In the genomic region with DNA sequence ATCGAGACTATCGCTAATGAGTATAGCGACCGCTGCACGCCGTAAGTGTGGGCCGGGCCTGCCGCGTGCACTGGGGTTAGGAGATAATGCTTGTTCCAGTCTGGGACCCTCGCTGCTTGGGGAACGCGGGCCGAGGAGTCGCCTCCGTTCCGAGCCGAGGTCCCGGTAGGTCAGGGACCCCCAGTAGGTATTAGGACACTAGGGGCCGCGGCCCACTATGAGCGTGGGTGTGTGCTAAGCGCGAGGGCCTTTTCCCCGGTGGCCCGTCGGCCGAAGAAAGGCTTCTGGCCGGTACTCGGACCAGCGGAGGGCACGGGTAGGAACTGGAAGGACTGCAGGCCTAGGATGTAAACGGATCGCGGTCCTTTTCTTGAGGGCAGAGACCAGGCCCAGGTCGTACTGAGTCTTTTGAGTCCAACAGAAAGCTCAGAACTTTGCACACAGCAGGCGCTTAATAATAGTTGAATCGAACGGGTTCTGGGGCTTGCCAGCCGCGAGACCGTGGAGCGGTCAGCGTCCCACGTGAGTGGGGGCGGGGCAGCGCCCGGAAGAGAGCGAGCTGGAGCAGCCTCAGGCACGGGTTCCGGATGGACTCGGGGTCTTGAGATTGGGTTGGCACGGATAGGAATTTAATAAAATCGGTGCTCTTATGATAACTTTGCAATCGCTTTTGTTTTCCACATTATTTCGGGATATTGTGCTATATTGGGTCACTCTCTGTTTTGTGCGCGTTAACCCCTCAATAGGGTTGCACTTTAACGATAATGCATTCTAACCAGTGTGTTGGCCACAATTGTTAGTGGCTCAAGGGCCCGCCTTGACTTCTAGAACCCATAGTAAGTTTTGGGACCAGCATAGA, we compare ENCODE assay signal across 1 cellular context.
TF ChIP-seq lines count a peak whose summit lies in the region.

No MANE protein-coding gene starts in this region.

TF ChIP-seq in HepG2, 621 proteins besides CTCF, POLR2A, EP300 and RAD21 (continued from another document and continues in another):
- TF ChIP-seq DR1 (CRISPR knock-in tag; IDR thresholded peaks at IDR 0.05) (no peak), GPN1 (CRISPR knock-in tag; IDR thresholded peaks at IDR 0.05; ENCODE audit: borderline replicate concordance) (0 out of 2 replicates have a peak, but pooled peaks have one; percentile 21), ESRRA (CRISPR knock-in tag; IDR thresholded peaks at IDR 0.05; ENCODE audit: low read depth) (no peak), ZNF143 (CRISPR knock-in tag; IDR thresholded peaks at IDR 0.05) (no peak), RXRA (CRISPR knock-in tag; IDR thresholded peaks at IDR 0.05) (no peak), RNF2 (conservative IDR thresholded peaks at IDR 0.05; ENCODE audit: low read depth) (no peak), ZNF569 (CRISPR knock-in tag; IDR thresholded peaks at IDR 0.05; ENCODE audit: borderline replicate concordance) (no peak), GLI4 (CRISPR knock-in tag; IDR thresholded peaks at IDR 0.05; ENCODE audit: borderline replicate concordance) (no peak), CREB1 (IDR thresholded peaks at IDR 0.05) (no peak), CREB1 (CRISPR knock-in tag; IDR thresholded peaks at IDR 0.05) (no peak), JUN (CRISPR knock-in tag; IDR thresholded peaks at IDR 0.05) (no peak), ZC3H4 (CRISPR knock-in tag; IDR thresholded peaks at IDR 0.05; ENCODE audit: borderline replicate concordance) (no peak; the same call in 1 of the 2 replicates), ZBED4 (CRISPR knock-in tag; IDR thresholded peaks at IDR 0.05; ENCODE audit: borderline replicate concordance) (peak; percentile 48; the same call in 1 of the 2 replicates), ZNF446 (CRISPR knock-in tag; IDR thresholded peaks at IDR 0.05) (peak; percentile 57; the same call in 1 of the 2 replicates), MAZ (IDR thresholded peaks at IDR 0.05; ENCODE audit: borderline replicate concordance, low read depth, low read length) (no peak), MAZ (CRISPR knock-in tag; IDR thresholded peaks at IDR 0.05; ENCODE audit: low read depth) (0 out of 2 replicates have a peak, but pooled peaks have one; percentile 5), ZKSCAN1 (IDR thresholded peaks at IDR 0.05; ENCODE audit: low read length) (no peak), HOXA9 (CRISPR knock-in tag; IDR thresholded peaks at IDR 0.05; ENCODE audit: borderline replicate concordance) (no peak), ZNF251 (CRISPR knock-in tag; IDR thresholded peaks at IDR 0.05) (no peak), KAT8 (CRISPR knock-in tag; IDR thresholded peaks at IDR 0.05) (no peak), CENPBD1 (CRISPR knock-in tag; IDR thresholded peaks at IDR 0.05; ENCODE audit: borderline replicate concordance, low read depth) (no peak), RARA (CRISPR knock-in tag; IDR thresholded peaks at IDR 0.05) (no peak), MBNL3 (CRISPR knock-in tag; conservative IDR thresholded peaks at IDR 0.05) (no peak), MEIS2 (CRISPR knock-in tag; IDR thresholded peaks at IDR 0.05) (peak; percentile 45; the same call in 1 of the 2 replicates), HDAC2 (CRISPR knock-in tag; IDR thresholded peaks at IDR 0.05) (no peak), RFX5 (IDR thresholded peaks at IDR 0.05; ENCODE audit: low read depth, low read length) (no peak), KDM2A (CRISPR knock-in tag; IDR thresholded peaks at IDR 0.05; ENCODE audit: borderline replicate concordance, low read depth) (no peak), ZNF260 (CRISPR knock-in tag; IDR thresholded peaks at IDR 0.05; ENCODE audit: borderline replicate concordance, low read depth) (no peak), JDP2 (CRISPR knock-in tag; IDR thresholded peaks at IDR 0.05; ENCODE audit: borderline replicate concordance) (no peak)
- TF ChIP-seq, protein P1, sequence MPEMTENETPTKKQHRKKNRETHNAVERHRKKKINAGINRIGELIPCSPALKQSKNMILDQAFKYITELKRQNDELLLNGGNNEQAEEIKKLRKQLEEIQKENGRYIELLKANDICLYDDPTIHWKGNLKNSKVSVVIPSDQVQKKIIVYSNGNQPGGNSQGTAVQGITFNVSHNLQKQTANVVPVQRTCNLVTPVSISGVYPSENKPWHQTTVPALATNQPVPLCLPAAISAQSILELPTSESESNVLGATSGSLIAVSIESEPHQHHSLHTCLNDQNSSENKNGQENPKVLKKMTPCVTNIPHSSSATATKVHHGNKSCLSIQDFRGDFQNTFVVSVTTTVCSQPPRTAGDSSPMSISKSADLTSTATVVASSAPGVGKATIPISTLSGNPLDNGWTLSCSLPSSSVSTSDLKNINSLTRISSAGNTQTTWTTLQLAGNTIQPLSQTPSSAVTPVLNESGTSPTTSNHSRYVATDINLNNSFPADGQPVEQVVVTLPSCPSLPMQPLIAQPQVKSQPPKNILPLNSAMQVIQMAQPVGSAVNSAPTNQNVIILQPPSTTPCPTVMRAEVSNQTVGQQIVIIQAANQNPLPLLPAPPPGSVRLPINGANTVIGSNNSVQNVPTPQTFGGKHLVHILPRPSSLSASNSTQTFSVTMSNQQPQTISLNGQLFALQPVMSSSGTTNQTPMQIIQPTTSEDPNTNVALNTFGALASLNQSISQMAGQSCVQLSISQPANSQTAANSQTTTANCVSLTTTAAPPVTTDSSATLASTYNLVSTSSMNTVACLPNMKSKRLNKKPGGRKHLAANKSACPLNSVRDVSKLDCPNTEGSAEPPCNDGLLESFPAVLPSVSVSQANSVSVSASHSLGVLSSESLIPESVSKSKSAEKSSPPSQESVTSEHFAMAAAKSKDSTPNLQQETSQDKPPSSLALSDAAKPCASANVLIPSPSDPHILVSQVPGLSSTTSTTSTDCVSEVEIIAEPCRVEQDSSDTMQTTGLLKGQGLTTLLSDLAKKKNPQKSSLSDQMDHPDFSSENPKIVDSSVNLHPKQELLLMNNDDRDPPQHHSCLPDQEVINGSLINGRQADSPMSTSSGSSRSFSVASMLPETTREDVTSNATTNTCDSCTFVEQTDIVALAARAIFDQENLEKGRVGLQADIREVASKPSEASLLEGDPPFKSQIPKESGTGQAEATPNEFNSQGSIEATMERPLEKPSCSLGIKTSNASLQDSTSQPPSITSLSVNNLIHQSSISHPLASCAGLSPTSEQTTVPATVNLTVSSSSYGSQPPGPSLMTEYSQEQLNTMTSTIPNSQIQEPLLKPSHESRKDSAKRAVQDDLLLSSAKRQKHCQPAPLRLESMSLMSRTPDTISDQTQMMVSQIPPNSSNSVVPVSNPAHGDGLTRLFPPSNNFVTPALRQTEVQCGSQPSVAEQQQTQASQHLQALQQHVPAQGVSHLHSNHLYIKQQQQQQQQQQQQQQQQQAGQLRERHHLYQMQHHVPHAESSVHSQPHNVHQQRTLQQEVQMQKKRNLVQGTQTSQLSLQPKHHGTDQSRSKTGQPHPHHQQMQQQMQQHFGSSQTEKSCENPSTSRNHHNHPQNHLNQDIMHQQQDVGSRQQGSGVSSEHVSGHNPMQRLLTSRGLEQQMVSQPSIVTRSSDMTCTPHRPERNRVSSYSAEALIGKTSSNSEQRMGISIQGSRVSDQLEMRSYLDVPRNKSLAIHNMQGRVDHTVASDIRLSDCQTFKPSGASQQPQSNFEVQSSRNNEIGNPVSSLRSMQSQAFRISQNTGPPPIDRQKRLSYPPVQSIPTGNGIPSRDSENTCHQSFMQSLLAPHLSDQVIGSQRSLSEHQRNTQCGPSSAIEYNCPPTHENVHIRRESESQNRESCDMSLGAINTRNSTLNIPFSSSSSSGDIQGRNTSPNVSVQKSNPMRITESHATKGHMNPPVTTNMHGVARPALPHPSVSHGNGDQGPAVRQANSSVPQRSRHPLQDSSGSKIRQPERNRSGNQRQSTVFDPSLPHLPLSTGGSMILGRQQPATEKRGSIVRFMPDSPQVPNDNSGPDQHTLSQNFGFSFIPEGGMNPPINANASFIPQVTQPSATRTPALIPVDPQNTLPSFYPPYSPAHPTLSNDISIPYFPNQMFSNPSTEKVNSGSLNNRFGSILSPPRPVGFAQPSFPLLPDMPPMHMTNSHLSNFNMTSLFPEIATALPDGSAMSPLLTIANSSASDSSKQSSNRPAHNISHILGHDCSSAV (CRISPR knock-in tag; IDR thresholded peaks at IDR 0.05; ENCODE audit: borderline replicate concordance) = no peak
- TF ChIP-seq, protein P2, sequence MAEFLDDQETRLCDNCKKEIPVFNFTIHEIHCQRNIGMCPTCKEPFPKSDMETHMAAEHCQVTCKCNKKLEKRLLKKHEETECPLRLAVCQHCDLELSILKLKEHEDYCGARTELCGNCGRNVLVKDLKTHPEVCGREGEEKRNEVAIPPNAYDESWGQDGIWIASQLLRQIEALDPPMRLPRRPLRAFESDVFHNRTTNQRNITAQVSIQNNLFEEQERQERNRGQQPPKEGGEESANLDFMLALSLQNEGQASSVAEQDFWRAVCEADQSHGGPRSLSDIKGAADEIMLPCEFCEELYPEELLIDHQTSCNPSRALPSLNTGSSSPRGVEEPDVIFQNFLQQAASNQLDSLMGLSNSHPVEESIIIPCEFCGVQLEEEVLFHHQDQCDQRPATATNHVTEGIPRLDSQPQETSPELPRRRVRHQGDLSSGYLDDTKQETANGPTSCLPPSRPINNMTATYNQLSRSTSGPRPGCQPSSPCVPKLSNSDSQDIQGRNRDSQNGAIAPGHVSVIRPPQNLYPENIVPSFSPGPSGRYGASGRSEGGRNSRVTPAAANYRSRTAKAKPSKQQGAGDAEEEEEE (CRISPR knock-in tag; IDR thresholded peaks at IDR 0.05; ENCODE audit: borderline replicate concordance) = no peak
- TF ChIP-seq, protein P3, sequence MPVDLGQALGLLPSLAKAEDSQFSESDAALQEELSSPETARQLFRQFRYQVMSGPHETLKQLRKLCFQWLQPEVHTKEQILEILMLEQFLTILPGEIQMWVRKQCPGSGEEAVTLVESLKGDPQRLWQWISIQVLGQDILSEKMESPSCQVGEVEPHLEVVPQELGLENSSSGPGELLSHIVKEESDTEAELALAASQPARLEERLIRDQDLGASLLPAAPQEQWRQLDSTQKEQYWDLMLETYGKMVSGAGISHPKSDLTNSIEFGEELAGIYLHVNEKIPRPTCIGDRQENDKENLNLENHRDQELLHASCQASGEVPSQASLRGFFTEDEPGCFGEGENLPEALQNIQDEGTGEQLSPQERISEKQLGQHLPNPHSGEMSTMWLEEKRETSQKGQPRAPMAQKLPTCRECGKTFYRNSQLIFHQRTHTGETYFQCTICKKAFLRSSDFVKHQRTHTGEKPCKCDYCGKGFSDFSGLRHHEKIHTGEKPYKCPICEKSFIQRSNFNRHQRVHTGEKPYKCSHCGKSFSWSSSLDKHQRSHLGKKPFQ (CRISPR knock-in tag; IDR thresholded peaks at IDR 0.05; ENCODE audit: insufficient replicate concordance) = no peak
- TF ChIP-seq, protein P4, sequence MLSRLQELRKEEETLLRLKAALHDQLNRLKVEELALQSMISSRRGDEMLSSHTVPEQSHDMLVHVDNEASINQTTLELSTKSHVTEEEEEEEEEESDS (CRISPR knock-in tag; IDR thresholded peaks at IDR 0.05; ENCODE audit: borderline replicate concordance) = no peak
- TF ChIP-seq, protein P5, sequence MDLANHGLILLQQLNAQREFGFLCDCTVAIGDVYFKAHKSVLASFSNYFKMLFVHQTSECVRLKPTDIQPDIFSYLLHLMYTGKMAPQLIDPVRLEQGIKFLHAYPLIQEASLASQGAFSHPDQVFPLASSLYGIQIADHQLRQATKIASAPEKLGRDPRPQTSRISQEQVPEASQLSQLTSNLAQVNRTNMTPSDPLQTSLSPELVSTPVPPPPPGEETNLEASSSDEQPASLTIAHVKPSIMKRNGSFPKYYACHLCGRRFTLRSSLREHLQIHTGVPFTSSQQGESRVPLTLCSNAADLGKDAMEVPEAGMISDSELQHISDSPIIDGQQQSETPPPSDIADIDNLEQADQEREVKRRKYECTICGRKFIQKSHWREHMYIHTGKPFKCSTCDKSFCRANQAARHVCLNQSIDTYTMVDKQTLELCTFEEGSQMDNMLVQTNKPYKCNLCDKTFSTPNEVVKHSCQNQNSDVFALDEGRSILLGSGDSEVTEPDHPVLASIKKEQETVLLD (CRISPR knock-in tag; IDR thresholded peaks at IDR 0.05; ENCODE audit: low read depth) = no peak
- TF ChIP-seq, protein P6, sequence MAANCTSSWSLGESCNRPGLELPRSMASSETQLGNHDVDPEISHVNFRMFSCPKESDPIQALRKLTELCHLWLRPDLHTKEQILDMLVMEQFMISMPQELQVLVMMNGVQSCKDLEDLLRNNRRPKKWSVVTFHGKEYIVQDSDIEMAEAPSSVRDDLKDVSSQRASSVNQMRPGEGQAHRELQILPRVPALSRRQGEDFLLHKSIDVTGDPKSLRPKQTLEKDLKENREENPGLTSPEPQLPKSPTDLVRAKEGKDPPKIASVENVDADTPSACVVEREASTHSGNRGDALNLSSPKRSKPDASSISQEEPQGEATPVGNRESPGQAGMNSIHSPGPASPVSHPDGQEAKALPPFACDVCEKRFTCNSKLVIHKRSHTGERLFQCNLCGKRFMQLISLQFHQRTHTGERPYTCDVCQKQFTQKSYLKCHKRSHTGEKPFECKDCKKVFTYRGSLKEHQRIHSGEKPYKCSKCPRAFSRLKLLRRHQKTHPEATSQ (CRISPR knock-in tag; IDR thresholded peaks at IDR 0.05; ENCODE audit: borderline replicate concordance) = no peak
